Comparison of ENCODE assay signal across 7 cellular contexts in genomic region chr17:4807534-4808377, GRCh38. TPM values are rescaled to one million over a fixed set of nuclear protein-coding genes. Genes with fewer than 3 reads are reported as not detected.
DNase-seq lines count a peak whose midpoint lies in the region; FAIRE-seq and TF ChIP-seq lines count a peak whose summit lies in the region.

No MANE protein-coding gene starts in this region.

- H3K9ac ChIP-seq in HUES48 (ENCODE audit: low read depth, low read length) (no peak overlapping the region), kidney (ENCODE audit: low read length in 2 of 2) (peak overlapping the region in 1 of 2 donors; percentile 41), subcutaneous abdominal adipose tissue (ENCODE audit: low read length in 5 of 5) (peak overlapping the region in 2 of 5 donors; percentile 59 to 62)

- DNase-seq in astrocyte of the hippocampus (ENCODE audit: low read depth, low spot score) (peak; percentile 26), kidney (peak; percentile 81), NCI-H1105 (lab: John Stamatoyannopoulos, UW) (no peak), NCI-H1105 treated with DMSO at 0.1 percent for 48 hours (lab: John Stamatoyannopoulos, UW) (no peak)
- no peak for DNase-seq in stimulated activated CD4-positive, alpha-beta T cell treated with anti-CD3 and anti-CD28 coated beads, Interleukin-15, amount 100 ng/mL, for 24 hours

- intact Hi-C loops in kidney (cut with DNase I): no loop called here

- H3K4me1 ChIP-seq in HUES48 (ENCODE audit: control insufficient read depth, insufficient read depth, low read length): peaks cover 7% of the 10 kb centered on the region; the same call in 1 of the 2 replicates
- peaks cover 3 to 4% of the 10 kb centered on the region in 2 donors for H3K4me1 ChIP-seq in kidney (ENCODE audit: control insufficient read depth in 1 of 2, insufficient read depth in 1 of 2, low read depth in 1 of 2, low read length in 2 of 2)
- peaks cover 0 to 25% (median 18%) of the 10 kb centered on the region in 5 donors for H3K4me1 ChIP-seq in subcutaneous abdominal adipose tissue (ENCODE audit: control insufficient read depth in 5 of 5, insufficient read depth in 5 of 5, low read length in 5 of 5)

- no peaks in the 10 kb centered on the region for H3K27me3 ChIP-seq in HUES48 (ENCODE audit: control insufficient read depth, insufficient read depth, low read length)
- H3K27me3 ChIP-seq in subcutaneous abdominal adipose tissue (ENCODE audit: control insufficient read depth in 5 of 5, insufficient read depth in 4 of 5, low read length in 5 of 5): no peaks in the 10 kb centered on the region

- H3K27ac ChIP-seq in HUES48 (ENCODE audit: low read depth, low read length) (peak overlapping the region; percentile 63), kidney (ENCODE audit: low read depth in 2 of 2, low read length in 2 of 2) (no peak overlapping the region), subcutaneous abdominal adipose tissue (ENCODE audit: low read depth, low read length) (no peak overlapping the region)

- H3K36me3 ChIP-seq in HUES48 (ENCODE audit: control insufficient read depth, insufficient read depth, low read length): peaks cover 30% of the 10 kb centered on the region
- peaks cover 0 to 2% of the 10 kb centered on the region in 2 donors for H3K36me3 ChIP-seq in kidney (ENCODE audit: control insufficient read depth in 1 of 2, insufficient read depth in 2 of 2, low read length in 2 of 2)
- peaks cover 0 to 23% (median 16%) of the 10 kb centered on the region in 5 donors for H3K36me3 ChIP-seq in subcutaneous abdominal adipose tissue (ENCODE audit: control insufficient read depth in 5 of 5, insufficient read depth in 5 of 5, low read length in 5 of 5)

- no peak for TF ChIP-seq CTCF in kidney (IDR thresholded peaks at IDR 0.05; ENCODE audit: borderline replicate concordance, extremely low read depth, insufficient read depth)

- H3K4me3 ChIP-seq in HUES48 (ENCODE audit: low read depth, low read length) (peak overlapping the region; percentile 67), kidney (ENCODE audit: low read length in 2 of 2) (peak overlapping the region; percentile 50 to 56), subcutaneous abdominal adipose tissue (ENCODE audit: low read depth in 1 of 5, low read length in 5 of 5) (peak overlapping the region; percentile 59 to 78 (median 71))

- FAIRE-seq in kidney (lab: Jason Lieb, UNC): no peak

- H3K9me3 ChIP-seq in HUES48 (ENCODE audit: control insufficient read depth, insufficient read depth, low read length): no peaks in the 10 kb centered on the region
- H3K9me3 ChIP-seq in kidney (ENCODE audit: control insufficient read depth in 1 of 2, low read length in 2 of 2): no peaks in the 10 kb centered on the region
- no peaks in the 10 kb centered on the region for H3K9me3 ChIP-seq in subcutaneous abdominal adipose tissue (ENCODE audit: control insufficient read depth in 5 of 5, low read length in 5 of 5)

RNA-seq across cellular contexts. Expression of gene PLD2, which starts 0.8 kb away (rescaled TPM):
- 45.4 TPM for total RNA-seq in kidney
- 9.2 TPM for polyA plus RNA-seq in kidney (ENCODE audit: insufficient read depth, low read depth, low replicate concordance)

RNA-seq across cellular contexts. Expression of gene PSMB6, which starts 11.8 kb away (rescaled TPM):
- total RNA-seq in kidney: 103 TPM
- 317 TPM for polyA plus RNA-seq in kidney (ENCODE audit: insufficient read depth, low read depth, low replicate concordance)

RNA-seq across cellular contexts. Expression of gene GLTPD2, which starts 19.0 kb away (rescaled TPM):
- total RNA-seq in kidney: 0.35 TPM
- polyA plus RNA-seq in kidney (ENCODE audit: insufficient read depth, low read depth, low replicate concordance): 12.5 TPM

RNA-seq across cellular contexts. Expression of gene VMO1, which starts 21.6 kb away (rescaled TPM):
- 3.0 TPM for total RNA-seq in kidney
- polyA plus RNA-seq in kidney (ENCODE audit: insufficient read depth, low read depth, low replicate concordance): 2.5 TPM

Comparison
In these comparisons a context has a peak if more than half of its experiments do, and no peak if none do; other contexts are left out.
1. DNase-seq: peak in astrocyte of the hippocampus (single experiment) and kidney (single experiment); none in NCI-H1105 (single experiment), NCI-H1105 treated with DMSO at 0.1 percent for 48 hours (single experiment) and stimulated activated CD4-positive, alpha-beta T cell treated with anti-CD3 and anti-CD28 coated beads, Interleukin-15, amount 100 ng/mL, for 24 hours (single experiment).
2. Peak in every context shown above with its lines, with median percentiles within 50 percentile points of each other: H3K4me3 ChIP-seq.